ENCODE assay signal across 12 cellular contexts in genomic region chr11:103433380-103433779, GRCh38.
A peak's percentile ranks its signal among the peaks of the same experiment; 100 is the strongest.
DNase-seq lines count a peak whose midpoint lies in the region; ATAC-seq, FAIRE-seq and TF ChIP-seq lines count a peak whose summit lies in the region.
"Had no signal": no experiment of that assay in that cellular context is flagged by ENCODE, and none has a peak within 500 bp of the region (broad histone marks: within the 10 kb centered on the region; RNA-seq: fewer than 3 reads in every experiment).

No MANE protein-coding gene starts in this region.

- TF ChIP-seq POLR2A in A549 (IDR thresholded peaks at IDR 0.05; ENCODE audit: low read length): no peak

- TF ChIP-seq RAD21 in A549 (conservative IDR thresholded peaks at IDR 0.05 in 1 of 2, IDR thresholded peaks at IDR 0.05 in 1 of 2): no peak

- WGBS in A549 (ENCODE audit: missing lambda C conversion rate): 0% methylated on average over 1 of the region's 1 CpG

- POLR2A ChIA-PET in A549 (lab: Yijun Ruan, JAX): interaction anchor here (0.6 kb wide), 1 partner anchor 40 kb away, joined by 3 read pairs; no protein-coding TSS in a partner anchor

- no peaks in the 10 kb centered on the region for H3K9me3 ChIP-seq in A549

- TF ChIP-seq EP300 in A549 (IDR thresholded peaks at IDR 0.05): no peak

- H3K27ac ChIP-seq in A549 (no peak overlapping the region), foreskin keratinocyte (peak overlapping the region; percentile 38)

- CTCF ChIA-PET in A549 (lab: Yijun Ruan, JAX): interaction anchor here (1.3 kb wide), 1 partner anchor 9 kb away, joined by 7 read pairs; no protein-coding TSS in a partner anchor

- DNase-seq in A549 (ENCODE audit: low read depth in 1 of 2, low spot score in 1 of 2) (peak in 1 of 2 experiments; percentile 17), HT1080 (ENCODE audit: low read depth) (peak; percentile 84), amniotic epithelial cell (ENCODE audit: low read depth) (peak; percentile 86), foreskin keratinocyte (peak; percentile 80 to 91), NOMO-1 (lab: John Stamatoyannopoulos, UW; ENCODE audit: unreplicated experiment in 2 of 2) (no peak), middle frontal gyrus (ENCODE audit: extremely low spot score, low spot score) (no peak)
- DNase-seq: DND-41, NCI-H2029 treated with DMSO at 0.1 percent for 48 hours had no signal

- FAIRE-seq in A549 (lab: Jason Lieb, UNC): no peak
- FAIRE-seq: colon had no signal

- TF ChIP-seq CTCF in A549 (IDR thresholded peaks at IDR 0.05) (no peak), foreskin keratinocyte (conservative IDR thresholded peaks at IDR 0.05) (peak; percentile 40)

- H3K4me3 ChIP-seq in A549: no peak overlapping the region

- peak in 1 of 2 experiments; percentile 40; a peak in 2 of 6 replicates for ATAC-seq in A549
- ATAC-seq in foreskin keratinocyte: peak; percentile 99
- ATAC-seq in GM19023 (IDR thresholded peaks at IDR 0.05; ENCODE audit: unreplicated experiment): no peak
- ATAC-seq in HG03025 (IDR thresholded peaks at IDR 0.05; ENCODE audit: low FRiP score, unreplicated experiment): no peak
- ATAC-seq: natural killer cell treated with Interleukin-12 subunit alpha and Interleukin-12 subunit beta and Interleukin-15 and Interleukin-18, amount 100 ng/mL, for 72 hours had no signal

- H3K4me1 ChIP-seq in A549: peaks cover 11% of the 10 kb centered on the region
- H3K4me1 ChIP-seq in foreskin keratinocyte: peaks cover 16% of the 10 kb centered on the region

- H3K27me3 ChIP-seq in foreskin keratinocyte: no peaks in the 10 kb centered on the region

- H3K4me2 ChIP-seq in A549: peak overlapping the region; percentile 37

TF ChIP-seq in A549, 52 proteins besides CTCF, POLR2A, EP300 and RAD21:
- no peak for TF ChIP-seq JUNB (IDR thresholded peaks at IDR 0.05)

Comparison
In these comparisons a context has a peak if more than half of its experiments do, and no peak if none do; other contexts are left out.
1. DNase-seq: peak in HT1080 (single experiment), amniotic epithelial cell (single experiment) and foreskin keratinocyte (2 of 2); none in NOMO-1 (0 of 2) and middle frontal gyrus (single experiment).